In genomic region chr3:49533786-49534519, GRCh38 we compare ENCODE assay signal across 26 cellular contexts. TPM values are rescaled to one million over a fixed set of nuclear protein-coding genes. Genes with fewer than 3 reads are reported as not detected.
DNase-seq lines count a peak whose midpoint lies in the region; ATAC-seq and TF ChIP-seq lines count a peak whose summit lies in the region.
"Had no signal": no experiment of that assay in that cellular context is flagged by ENCODE, and none has a peak within 500 bp of the region (broad histone marks: within the 10 kb centered on the region; RNA-seq: fewer than 3 reads in every experiment).

No MANE protein-coding gene starts in this region.

- H3K27me3 Mint-ChIP-seq in endodermal cell (ENCODE audit: insufficient read depth) = no peaks in the 10 kb centered on the region
- H3K27me3 Mint-ChIP-seq: activated naive CD8-positive, alpha-beta T cell treated with anti-CD3 and anti-CD28 coated beads for 36 hours; activated T-helper 17 cell treated with anti-CD3 and anti-CD28 coated beads, Interleukin-2, amount 50 U/mL, for 72 hours had no signal

- H3K27ac ChIP-seq in Panc1 (ENCODE audit: low read length) (no peak overlapping the region), endodermal cell (ENCODE audit: low read depth, low read length) (peak overlapping the region; percentile 60), osteoblast (ENCODE audit: low read depth, low read length) (no peak overlapping the region), testis (peak overlapping the region; percentile 65 to 81)
- H3K27ac ChIP-seq: colonic mucosa, KMS-11, SK-N-MC, vagina, VCaP had no signal

- TF ChIP-seq CTCF in Panc1 (IDR thresholded peaks at IDR 0.05) = no peak
- TF ChIP-seq CTCF in endodermal cell (conservative IDR thresholded peaks at IDR 0.05) = no peak
- no peak for TF ChIP-seq CTCF in osteoblast (IDR thresholded peaks at IDR 0.05; ENCODE audit: extremely low read depth, low read depth, low read length)
- TF ChIP-seq CTCF in testis (IDR thresholded peaks at IDR 0.05) = no peak

- H3K36me3 Mint-ChIP-seq in endodermal cell (ENCODE audit: low read depth) = peaks cover 39% of the 10 kb centered on the region

- intact Hi-C loops in Panc1 (cut with micrococcal nuclease; ENCODE audit: unreplicated experiment) = no loop called here
- intact Hi-C loops in testis (cut with DNase I; ENCODE audit: low total_unique reads) = no loop called here

- no peak for ATAC-seq in Panc1
- no peak for ATAC-seq in GM19023 (IDR thresholded peaks at IDR 0.05; ENCODE audit: unreplicated experiment)
- ATAC-seq: activated T-helper 17 cell treated with anti-CD3 and anti-CD28 coated beads, Interleukin-2, amount 50 U/mL, for 72 hours; psoas muscle had no signal

- H3K4me3 ChIP-seq in Panc1 (ENCODE audit: low read depth in 2 of 2, low read length in 2 of 2) = no peak overlapping the region
- H3K4me3 ChIP-seq in endodermal cell (ENCODE audit: low read length) = no peak overlapping the region
- H3K4me3 ChIP-seq in osteoblast (ENCODE audit: insufficient read depth, low read length) = no peak overlapping the region
- H3K4me3 ChIP-seq in testis = no peak overlapping the region
- H3K4me3 ChIP-seq: colonic mucosa, HAP-1, psoas muscle, SK-N-MC, vagina had no signal

- in situ Hi-C loops in Panc1 (cut with HindIII; ENCODE audit: low pct_unique_long_range_greater_than_20kb, low sequenced_read_pairs) = no loop called here

- H3K27me3 ChIP-seq in Panc1 (ENCODE audit: control insufficient read depth, insufficient read depth, low read length) (no peaks in the 10 kb centered on the region), endodermal cell (ENCODE audit: control insufficient read depth, insufficient read depth, low read length, poor library complexity, severe bottlenecking) (no peaks in the 10 kb centered on the region), osteoblast (ENCODE audit: insufficient read depth, low read length) (no peaks in the 10 kb centered on the region), testis (no peaks in the 10 kb centered on the region)
- H3K27me3 ChIP-seq: colonic mucosa, vagina had no signal

- no peak overlapping the region for H3K4me3 Mint-ChIP-seq in endodermal cell
- H3K4me3 Mint-ChIP-seq: activated naive CD8-positive, alpha-beta T cell treated with anti-CD3 and anti-CD28 coated beads for 36 hours; activated T-helper 17 cell treated with anti-CD3 and anti-CD28 coated beads, Interleukin-2, amount 50 U/mL, for 72 hours; nephron progenitor cell had no signal

- no peaks in the 10 kb centered on the region for H3K4me1 Mint-ChIP-seq in endodermal cell

- H2AFZ ChIP-seq in osteoblast (ENCODE audit: low read length) = no peak overlapping the region

- 95 to 100% methylated on average over 4 to 9 of the region's 9 CpGs for WGBS in endodermal cell (ENCODE audit: insufficient coverage in 1 of 2, insufficient read length in 1 of 2), 2 experiments
- WGBS in testis, 2 donors = 51 to 57% methylated on average over 6 to 9 of the region's 9 CpGs

- POLR2A ChIA-PET in Panc1 (lab: Charles Lee) = no interaction called here

- no peak overlapping the region for H3K9ac ChIP-seq in endodermal cell (ENCODE audit: extremely low read depth, low read length, poor library complexity, severe bottlenecking)
- H3K9ac ChIP-seq: KMS-11 had no signal

- no peak overlapping the region for H3K27ac Mint-ChIP-seq in endodermal cell
- H3K27ac Mint-ChIP-seq: activated naive CD8-positive, alpha-beta T cell treated with anti-CD3 and anti-CD28 coated beads for 36 hours; activated T-helper 17 cell treated with anti-CD3 and anti-CD28 coated beads, Interleukin-2, amount 50 U/mL, for 72 hours had no signal

- H4K20me1 ChIP-seq in osteoblast (ENCODE audit: insufficient read depth, low read length) = no peaks in the 10 kb centered on the region

- H3K9me3 ChIP-seq in Panc1 (ENCODE audit: control insufficient read depth, insufficient read depth, low read depth, low read length) (no peaks in the 10 kb centered on the region), endodermal cell (ENCODE audit: control insufficient read depth, low read length) (no peaks in the 10 kb centered on the region), osteoblast (ENCODE audit: low read depth, low read length) (no peaks in the 10 kb centered on the region), testis (no peaks in the 10 kb centered on the region)
- H3K9me3 ChIP-seq: colonic mucosa, HAP-1, psoas muscle, vagina had no signal

- DNase-seq in Panc1 (ENCODE audit: low read depth, low spot score) = no peak
- DNase-seq in endodermal cell = no peak
- DNase-seq in osteoblast (ENCODE audit: insufficient read length, low spot score, missing footprints) = peak; percentile 57
- peak; percentile 76 for DNase-seq in testis
- DNase-seq in activated effector memory CD4-positive, alpha-beta T cell treated with anti-CD3 and anti-CD28 coated beads, Interleukin-2, amount 50 U/mL, for 16 hours = no peak
- DNase-seq in cerebellum (ENCODE audit: low spot score) = no peak
- DNase-seq: activated naive CD8-positive, alpha-beta T cell treated with anti-CD3 and anti-CD28 coated beads for 36 hours; colonic mucosa; glutamatergic neuron; midbrain; NCI-H146; NCI-H2171 treated with DMSO at 0.1 percent for 48 hours; NCI-H526 treated with DMSO at 0.1 percent for 48 hours; nephron progenitor cell; psoas muscle; RPMI8226; stimulated activated CD4-positive, alpha-beta T cell treated with anti-CD3 and anti-CD28 coated beads, Interleukin-12 subunit alpha, Interleukin-12 subunit beta, amount 100 ng/mL, for 4 hours; T-helper 2 cell had no signal

- CTCF ChIA-PET in Panc1 (lab: Charles Lee) = no interaction called here

- H3K79me2 ChIP-seq in osteoblast (ENCODE audit: insufficient read depth, low read length) = no peaks in the 10 kb centered on the region

- no peaks in the 10 kb centered on the region for H3K9me3 Mint-ChIP-seq in endodermal cell
- H3K9me3 Mint-ChIP-seq: activated naive CD8-positive, alpha-beta T cell treated with anti-CD3 and anti-CD28 coated beads for 36 hours; activated T-helper 17 cell treated with anti-CD3 and anti-CD28 coated beads, Interleukin-2, amount 50 U/mL, for 72 hours; nephron progenitor cell had no signal

- H3K36me3 ChIP-seq in Panc1 (ENCODE audit: control insufficient read depth, insufficient read depth, low read length) = no peaks in the 10 kb centered on the region
- peaks cover 53% of the 10 kb centered on the region for H3K36me3 ChIP-seq in endodermal cell (ENCODE audit: control insufficient read depth, insufficient read depth, low read length)
- peaks cover 10% of the 10 kb centered on the region for H3K36me3 ChIP-seq in osteoblast (ENCODE audit: insufficient read depth, low read length)
- H3K36me3 ChIP-seq in testis (ENCODE audit: low read depth, missing control alignments) = no peaks in the 10 kb centered on the region

- BruUV-seq in Panc1 (replicated peaks; lab: Mats Ljungman, UMichigan) = TSS peak; percentile 82

- TF ChIP-seq POLR2A in testis (IDR thresholded peaks at IDR 0.05) = no peak

- H3K4me2 ChIP-seq in osteoblast (ENCODE audit: insufficient read depth, low read length) = no peak overlapping the region
- H3K4me2 ChIP-seq: KMS-11 had no signal

- H3K4me1 ChIP-seq in Panc1 (ENCODE audit: control insufficient read depth, insufficient read depth, low read length) = no peaks in the 10 kb centered on the region; the same call in 1 of the 2 replicates
- no peaks in the 10 kb centered on the region for H3K4me1 ChIP-seq in endodermal cell (ENCODE audit: control insufficient read depth, insufficient read depth, low read length)
- peaks cover 10% of the 10 kb centered on the region for H3K4me1 ChIP-seq in osteoblast (ENCODE audit: insufficient read depth, low read length)
- peaks cover 38% of the 10 kb centered on the region for H3K4me1 ChIP-seq in testis
- H3K4me1 ChIP-seq: colonic mucosa, HAP-1, vagina had no signal

RNA-seq across cellular contexts. Expression of gene BSN, which starts 20.3 kb away (rescaled TPM):
- total RNA-seq in Panc1 (2021; ENCODE audit: unreplicated experiment) = 0.87 TPM
- polyA plus RNA-seq in Panc1 (2012; ENCODE audit: insufficient read length) = 0.76 TPM
- 1 to 10 TPM; 2.4 to 2.5 TPM for total RNA-seq in endodermal cell
- polyA plus RNA-seq in endodermal cell (2013, experiment 1 of 2) = 3.3 TPM
- polyA plus RNA-seq in endodermal cell (2013, experiment 2 of 2) = 3.9 TPM
- under 0.01 and 0.29 TPM in 2 replicates for total RNA-seq in osteoblast
- total RNA-seq in testis = 10 to 100 TPM; 18.9 to 25.3 TPM
- 9.9 TPM for polyA plus RNA-seq in testis (ENCODE audit: insufficient read depth, low read depth, low replicate concordance)
- total RNA-seq in cerebellum = 13.7 TPM
- total RNA-seq: HT-29 had no signal

Comparison
In these comparisons a context has a peak if more than half of its experiments do, and no peak if none do; other contexts are left out.
1. DNase-seq: peak in osteoblast (single experiment) and testis (single experiment); none in Panc1 (single experiment), endodermal cell (single experiment), activated effector memory CD4-positive, alpha-beta T cell treated with anti-CD3 and anti-CD28 coated beads, Interleukin-2, amount 50 U/mL, for 16 hours (single experiment) and cerebellum (single experiment).
2. H3K27ac ChIP-seq: peak in endodermal cell (single experiment) and testis (2 of 2); none in Panc1 (single experiment) and osteoblast (single experiment).